In the genomic region with DNA sequence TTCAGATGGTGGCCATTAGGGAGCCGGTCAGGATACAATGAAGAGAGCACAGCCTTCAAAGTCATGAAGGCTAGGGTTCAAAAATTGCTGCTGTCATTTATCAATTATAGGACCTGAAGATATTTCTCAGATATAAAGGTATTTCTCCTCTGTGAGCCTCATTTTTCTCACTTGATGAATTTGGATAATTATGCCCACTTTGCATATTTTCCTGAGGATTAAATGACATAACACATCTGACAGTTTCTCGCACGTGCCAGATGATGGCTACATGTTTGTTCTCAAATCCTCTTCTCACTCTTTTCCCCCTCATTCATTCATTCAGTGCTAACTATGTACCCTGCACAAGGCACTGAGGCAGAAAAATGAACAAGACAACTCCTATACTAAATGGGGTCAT, we compare ENCODE assay signal across 8 cellular contexts.
"Had no signal": no experiment of that assay in that cellular context is flagged by ENCODE, and none has a peak within 500 bp of the region (broad histone marks: within the 10 kb centered on the region; RNA-seq: fewer than 3 reads in every experiment).

No MANE protein-coding gene starts in this region.

- FAIRE-seq: H1, H54 had no signal

- H3K27ac ChIP-seq: HL-60, KMS-11 had no signal

- DNase-seq: H9, HCEC 1CT, KBM-7 had no signal

- H3K4me3 ChIP-seq: GM23338 had no signal

- H3K9ac ChIP-seq: KMS-11 had no signal

- H3K4me2 ChIP-seq: GM23338, KMS-11 had no signal
